Comparison of ENCODE assay signal across 8 cellular contexts in genomic region chr16:68417711-68418301, GRCh38. TPM values are rescaled to one million over a fixed set of nuclear protein-coding genes. Genes with fewer than 3 reads are reported as not detected.
DNase-seq lines count a peak whose midpoint lies in the region; ATAC-seq and TF ChIP-seq lines count a peak whose summit lies in the region.

No MANE protein-coding gene starts in this region.

- peak; percentile 68 for DNase-seq in GM13977 (ENCODE audit: low spot score)
- DNase-seq in NCI-H2171 treated with DMSO at 0.1 percent for 48 hours (lab: John Stamatoyannopoulos, UW) = peak; percentile 96
- DNase-seq in activated CD8-positive, alpha-beta memory T cell treated with anti-CD3 and anti-CD28 coated beads, Interleukin-2, amount 10 ng/mL, durations not matched to agents 7 days and 5 days = peak; percentile 89
- peak; percentile 50 to 57 (median 51) for DNase-seq in immature natural killer cell
- peak; percentile 20 for DNase-seq in stimulated activated CD8-positive, alpha-beta memory T cell treated with anti-CD3 and anti-CD28 coated beads, Interleukin-7, amount 100 ng/mL, for 24 hours (ENCODE audit: low read depth)
- no peak for DNase-seq in NCI-H1694 (lab: John Stamatoyannopoulos, UW)

- H3K4me3 Mint-ChIP-seq in activated CD8-positive, alpha-beta memory T cell treated with anti-CD3 and anti-CD28 coated beads, Interleukin-2, amount 10 ng/mL, durations not matched to agents 7 days and 5 days = peak overlapping the region; percentile 62
- H3K4me3 Mint-ChIP-seq in immature natural killer cell = peak overlapping the region; percentile 75 to 86 (median 77)

- CTCF ChIA-PET in activated CD8-positive, alpha-beta memory T cell treated with anti-CD3 and anti-CD28 coated beads, Interleukin-2, amount 10 ng/mL, durations not matched to agents 7 days and 5 days (lab: Charles Lee) = interaction anchor here (0.7 to 5.0 kb wide), 10 partner anchors 10 to 430 kb away, joined by 3 to 45 read pairs (median 6); partner anchors contain the start of gene SMPD3

- H3K27me3 Mint-ChIP-seq in activated CD8-positive, alpha-beta memory T cell treated with anti-CD3 and anti-CD28 coated beads, Interleukin-2, amount 10 ng/mL, durations not matched to agents 7 days and 5 days = no peaks in the 10 kb centered on the region
- H3K27me3 Mint-ChIP-seq in immature natural killer cell (ENCODE audit: low read depth in 3 of 3) = peaks cover 0 to 3% (median 2%) of the 10 kb centered on the region in 3 donors

- no peaks in the 10 kb centered on the region for H3K36me3 Mint-ChIP-seq in activated CD8-positive, alpha-beta memory T cell treated with anti-CD3 and anti-CD28 coated beads, Interleukin-2, amount 10 ng/mL, durations not matched to agents 7 days and 5 days
- H3K36me3 Mint-ChIP-seq in immature natural killer cell = no peaks in the 10 kb centered on the region

- in situ Hi-C loops in GM13977 (cut with MboI; ENCODE audit: low pct_unique_long_range_greater_than_20kb, low sequenced_read_pairs, unreplicated experiment) = no loop called here

- H3K9me3 Mint-ChIP-seq in activated CD8-positive, alpha-beta memory T cell treated with anti-CD3 and anti-CD28 coated beads, Interleukin-2, amount 10 ng/mL, durations not matched to agents 7 days and 5 days (ENCODE audit: low read depth) = no peaks in the 10 kb centered on the region
- no peaks in the 10 kb centered on the region for H3K9me3 Mint-ChIP-seq in immature natural killer cell

- peak; percentile 86 for ATAC-seq in HG02678 (IDR thresholded peaks at IDR 0.05; ENCODE audit: unreplicated experiment)
- peak; percentile 91 for ATAC-seq in activated CD8-positive, alpha-beta memory T cell treated with anti-CD3 and anti-CD28 coated beads, Interleukin-2, amount 10 ng/mL, durations not matched to agents 7 days and 5 days
- ATAC-seq in GM18520 (IDR thresholded peaks at IDR 0.05; ENCODE audit: unreplicated experiment) = no peak

- peaks cover 24% of the 10 kb centered on the region for H3K4me1 Mint-ChIP-seq in activated CD8-positive, alpha-beta memory T cell treated with anti-CD3 and anti-CD28 coated beads, Interleukin-2, amount 10 ng/mL, durations not matched to agents 7 days and 5 days
- peaks cover 30 to 32% of the 10 kb centered on the region in 2 donors for H3K4me1 Mint-ChIP-seq in immature natural killer cell

- no peak for TF ChIP-seq CTCF in GM13977 (IDR thresholded peaks at IDR 0.05; ENCODE audit: extremely low read depth, insufficient read depth, missing control alignments)

- peak overlapping the region; percentile 88 for H3K27ac Mint-ChIP-seq in activated CD8-positive, alpha-beta memory T cell treated with anti-CD3 and anti-CD28 coated beads, Interleukin-2, amount 10 ng/mL, durations not matched to agents 7 days and 5 days
- peak overlapping the region; percentile 75 to 95 (median 89) for H3K27ac Mint-ChIP-seq in immature natural killer cell

RNA-seq across cellular contexts. Expression of gene SMPD3, which starts 30.5 kb away (rescaled TPM):
- total RNA-seq in activated CD8-positive, alpha-beta memory T cell treated with anti-CD3 and anti-CD28 coated beads, Interleukin-2, amount 10 ng/mL, durations not matched to agents 7 days and 5 days = 1 to 10 TPM; 7.7 to 7.9 TPM
- polyA plus RNA-seq in immature natural killer cell = 1 to 10 TPM; 4.2 to 9.8 (median 7.5) TPM
